11 cellular contexts compared by ENCODE assay signal in genomic region chr10:118452098-118452497, GRCh38.
"Had no signal": no experiment of that assay in that cellular context is flagged by ENCODE, and none has a peak within 500 bp of the region (broad histone marks: within the 10 kb centered on the region; RNA-seq: fewer than 3 reads in every experiment).

No MANE protein-coding gene starts in this region.

- H3K4me1 ChIP-seq: HAP-1 had no signal

- H3K4me1 Mint-ChIP-seq: GM23338 had no signal

- H3K27ac Mint-ChIP-seq: GM23338, H9, HFFc6 had no signal

- H3K27ac ChIP-seq: GM23248 had no signal

- H3K9me3 ChIP-seq: HAP-1 had no signal

- H3K36me3 ChIP-seq: HAP-1 had no signal

- ATAC-seq: GM23338, HCT116 had no signal

- H3K4me3 Mint-ChIP-seq: GM23338, H9, HFFc6 had no signal

- DNase-seq: GM23248, GOT3, H7, H9, HCEC 1CT, HFFc6 had no signal

- H3K4me3 ChIP-seq: GM23248, GM23338, HAP-1 had no signal

- FAIRE-seq: H1, H54 had no signal
